ENCODE assay signal across 38 cellular contexts in the genomic region with DNA sequence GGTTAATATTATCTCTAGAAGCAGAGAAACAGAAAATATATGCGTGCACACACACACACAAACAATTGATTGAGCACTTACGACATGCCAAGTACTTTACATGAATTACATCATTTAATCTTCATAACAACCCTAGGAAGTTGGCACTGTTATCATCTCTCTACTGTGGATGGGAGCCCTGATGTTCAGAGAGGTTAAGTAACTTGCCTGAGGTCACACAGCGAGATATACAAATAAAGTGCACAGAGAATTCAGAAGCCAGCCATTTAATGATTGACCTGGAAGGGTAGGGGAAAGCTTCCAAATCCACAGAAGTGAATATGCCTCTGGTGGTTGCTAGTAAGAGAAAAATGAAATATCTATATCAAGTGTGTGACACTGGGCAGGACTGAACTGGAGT. TPM values are rescaled to one million over a fixed set of nuclear protein-coding genes. Genes with fewer than 3 reads are reported as not detected.
"Had no signal": no experiment of that assay in that cellular context is flagged by ENCODE, and none has a peak within 500 bp of the region (broad histone marks: within the 10 kb centered on the region; RNA-seq: fewer than 3 reads in every experiment).

No MANE protein-coding gene starts in this region.

- H3K27me3 ChIP-seq: ascending aorta, body of pancreas, brain microvascular endothelial cell, breast epithelium, cardiac muscle cell had no signal

- H3K4me3 ChIP-seq: adrenal gland, ascending aorta, body of pancreas, breast epithelium, cardiac muscle cell had no signal

- H3K27ac ChIP-seq: adrenal gland, ascending aorta, body of pancreas, brain microvascular endothelial cell, breast epithelium, cardiac muscle cell had no signal

- H3K4me1 ChIP-seq: adrenal gland, ascending aorta, body of pancreas, breast epithelium had no signal

- ATAC-seq: activated naive CD4-positive, alpha-beta T cell treated with anti-CD3 and anti-CD28 coated beads, Interleukin-2, amount 50 U/mL, for 72 hours; activated naive CD8-positive, alpha-beta T cell treated with anti-CD3 and anti-CD28 coated beads, Interleukin-2, amount 50 U/mL, for 24 hours; activated T-cell treated with anti-CD3 and anti-CD28 coated beads, Interleukin-2, amount 50 U/mL, for 4 hours; activated T-cell treated with anti-CD3 and anti-CD28 coated beads, Interleukin-2, amount 50 U/mL, for 72 hours; activated T-helper 17 cell treated with anti-CD3 and anti-CD28 coated beads, Interleukin-2, amount 50 U/mL, for 72 hours; body of pancreas had no signal

- H3K9me3 ChIP-seq: adrenal gland, ascending aorta, body of pancreas, breast epithelium had no signal

- H3K36me3 ChIP-seq: adrenal gland, ascending aorta, brain microvascular endothelial cell, breast epithelium, cardiac muscle cell had no signal

- FAIRE-seq: astrocyte, bronchial epithelial cell had no signal

- DNase-seq: activated effector memory CD4-positive, alpha-beta T cell treated with anti-CD3 and anti-CD28 coated beads, Interleukin-2, amount 50 U/mL, for 16 hours; activated effector memory CD4-positive, alpha-beta T cell treated with Interleukin-2 at 50 U/mL for 16 hours; activated gamma-delta T cell; activated gamma-delta T cell treated with Interleukin-2 at 50 U/mL for 16 hours; activated naive CD4-positive, alpha-beta T cell; activated naive CD4-positive, alpha-beta T cell treated with anti-CD3 and anti-CD28 coated beads for 36 hours; activated naive CD4-positive, alpha-beta T cell treated with anti-CD3 and anti-CD28 coated beads, Interleukin-2, amount 10 ng/mL, durations not matched to agents 7 days and 5 days; activated naive CD4-positive, alpha-beta T cell treated with anti-CD3 and anti-CD28 coated beads, Interleukin-2, amount 50 U/mL, for 16 hours; activated naive CD4-positive, alpha-beta T cell treated with Interleukin-2 at 50 U/mL for 16 hours; activated naive CD8-positive, alpha-beta T cell treated with anti-CD3 and anti-CD28 coated beads for 36 hours; activated naive CD8-positive, alpha-beta T cell treated with anti-CD3 and anti-CD28 coated beads, Interleukin-2, amount 10 ng/mL, durations not matched to agents 7 days and 5 days; activated naive CD8-positive, alpha-beta T cell treated with anti-CD3 and anti-CD28 coated beads, Interleukin-2, amount 50 U/mL, for 24 hours; activated T-cell treated with anti-CD3 and anti-CD28 coated beads, Interleukin-2, amount 50 U/mL, for 24 hours; activated T-cell treated with anti-CD3 and anti-CD28 coated beads, Interleukin-2, amount 50 U/mL, for 4 hours; activated T-cell treated with anti-CD3 and anti-CD28 coated beads, Interleukin-2, amount 50 U/mL, for 48 hours; activated T-cell treated with anti-CD3 and anti-CD28 coated beads, Interleukin-2, amount 50 U/mL, for 72 hours; adrenal gland; amniotic stem cell; amygdala; anterior cingulate cortex; aorta; body of pancreas; brain microvascular endothelial cell; caudate nucleus; central memory CD4-positive, alpha-beta T cell; cerebellar nuclear complex had no signal

RNA-seq across cellular contexts. Expression of gene GPR139, which starts 37.5 kb away (rescaled TPM):
- total RNA-seq: activated naive CD4-positive, alpha-beta T cell treated with anti-CD3 and anti-CD28 coated beads for 36 hours; activated naive CD4-positive, alpha-beta T cell treated with anti-CD3 and anti-CD28 coated beads, Interleukin-2, amount 50 U/mL, for 72 hours; activated naive CD8-positive, alpha-beta T cell treated with anti-CD3 and anti-CD28 coated beads for 36 hours; activated naive CD8-positive, alpha-beta T cell treated with anti-CD3 and anti-CD28 coated beads, Interleukin-2, amount 10 ng/mL, durations not matched to agents 7 days and 5 days; activated T-cell treated with anti-CD3 and anti-CD28 coated beads, Interleukin-2, amount 50 U/mL, for 4 hours; activated T-cell treated with anti-CD3 and anti-CD28 coated beads, Interleukin-2, amount 50 U/mL, for 72 hours; activated T-helper 1 cell treated with anti-CD3 and anti-CD28 coated beads, Interleukin-12 subunit alpha, Interleukin-12 subunit beta, Interleukin-2, Interleukin-4 antibody, amounts not matched to agents 30 ng/mL and 10 ng/mL and 1 ng/mL, durations not matched to agents 14 hours and 24 hours and 36 hours; activated T-helper 17 cell treated with anti-CD3 and anti-CD28 coated beads, Interleukin-2, amount 50 U/mL, for 72 hours; activated T-helper 2 cell treated with anti-CD3 and anti-CD28 coated beads, Interferon-gamma antibody, Interleukin-2, Interleukin-4, amounts not matched to agents 10 μg/mL and 5 μg/mL and 100 μg/mL, durations not matched to agents 14 hours and 24 hours and 36 hours; adrenal gland; aorta; ascending aorta; astrocyte; body of pancreas; breast epithelium; bronchial epithelial cell; cardiac muscle cell; cardiac septum; chondrocyte had no signal
- polyA plus RNA-seq: adipose tissue, adrenal gland, aorta, cardiac muscle cell had no signal
